ENCODE assay signal across 24 cellular contexts in the genomic region with DNA sequence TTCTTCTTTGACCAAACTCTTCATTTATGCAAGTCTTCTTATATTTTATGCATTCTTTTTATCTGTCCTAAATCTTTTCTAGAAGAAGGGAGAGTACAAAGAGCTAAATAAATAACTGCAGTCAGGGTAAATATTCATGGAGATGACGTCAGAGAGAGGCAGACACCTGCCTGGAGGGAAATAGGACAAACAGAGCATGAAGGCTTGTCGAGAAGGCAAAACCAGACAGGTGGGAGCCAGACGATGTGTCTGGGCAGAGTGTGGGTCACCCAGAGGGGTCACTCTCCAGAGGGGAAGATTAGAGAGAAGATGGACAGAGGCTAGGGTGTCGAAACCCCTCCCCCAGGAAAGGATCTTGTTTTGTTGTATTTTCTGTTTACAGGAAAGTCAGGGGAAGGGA.
DNase-seq lines count a peak whose midpoint lies in the region; ATAC-seq, FAIRE-seq and TF ChIP-seq lines count a peak whose summit lies in the region.
"Had no signal": no experiment of that assay in that cellular context is flagged by ENCODE, and none has a peak within 500 bp of the region (broad histone marks: within the 10 kb centered on the region; RNA-seq: fewer than 3 reads in every experiment).

No MANE protein-coding gene starts in this region.

- peak; percentile 8 for DNase-seq in D721Med (ENCODE audit: insufficient read length, low spot score)
- DNase-seq in NCI-H69 (lab: John Stamatoyannopoulos, UW) = peak; percentile 53
- DNase-seq in islet precursor cell = peak; percentile 77
- no peak for DNase-seq in GM19240 (ENCODE audit: insufficient read length, low spot score)
- no peak for DNase-seq in MM.1S
- no peak for DNase-seq in stimulated activated CD4-positive, alpha-beta T cell treated with anti-CD3 and anti-CD28 coated beads, Interleukin-4, amount 100 ng/mL, for 24 hours
- DNase-seq: activated CD4-positive, alpha-beta T cell treated with anti-CD3 and anti-CD28 coated beads, Interleukin-2, amount 50 U/mL, for 48 hours; activated CD4-positive, CD25-positive, alpha-beta regulatory T cell; activated CD8-positive, alpha-beta memory T cell treated with anti-CD3 and anti-CD28 coated beads, Interleukin-2, amount 50 U/mL, for 4 hours; activated naive CD8-positive, alpha-beta T cell treated with anti-CD3 and anti-CD28 coated beads for 36 hours; CD4-positive, alpha-beta T cell; central memory CD4-positive, alpha-beta T cell; DND-41; HCEC 1CT; NCI-H1105 treated with DMSO at 0.1 percent for 48 hours; NCI-H2107; nephron progenitor cell; T-helper 9 cell; upper lobe of left lung had no signal

- H4K20me1 ChIP-seq in MM.1S (ENCODE audit: insufficient read depth, low read length) = no peaks in the 10 kb centered on the region

- H2AFZ ChIP-seq in MM.1S (ENCODE audit: low read length) = no peak overlapping the region
- H2AFZ ChIP-seq: parathyroid adenoma had no signal

- FAIRE-seq in D721Med (lab: Jason Lieb, UNC) = no peak
- FAIRE-seq: endometrium had no signal

- POLR2A ChIA-PET in HEK293 (lab: Yijun Ruan, JAX) = no interaction called here

- no peaks in the 10 kb centered on the region for H3K79me2 ChIP-seq in MM.1S (ENCODE audit: low read length)
- H3K79me2 ChIP-seq: parathyroid adenoma had no signal

- no peak overlapping the region for H3K9ac ChIP-seq in MM.1S (ENCODE audit: low read length)
- H3K9ac ChIP-seq: parathyroid adenoma had no signal

- H3K4me3 ChIP-seq in HEK293 (ENCODE audit: low read depth, low read length) (no peak overlapping the region), MM.1S (ENCODE audit: low read length) (no peak overlapping the region)
- H3K4me3 ChIP-seq: ascending aorta, upper lobe of left lung had no signal

- no peak overlapping the region for H3K27ac ChIP-seq in HEK293 (ENCODE audit: extremely low read depth, low read depth, low read length)
- H3K27ac ChIP-seq in MM.1S (ENCODE audit: low read length) = no peak overlapping the region
- H3K27ac ChIP-seq: ascending aorta, parathyroid adenoma, upper lobe of left lung had no signal

- H3K4me1 ChIP-seq in HEK293 (ENCODE audit: control insufficient read depth, insufficient read depth, low read length) (no peaks in the 10 kb centered on the region), MM.1S (ENCODE audit: low read length) (no peaks in the 10 kb centered on the region)
- H3K4me1 ChIP-seq: ascending aorta, parathyroid adenoma, upper lobe of left lung had no signal

- CTCF ChIA-PET in HEK293 (lab: Yijun Ruan, JAX) = interaction anchor here (0.9 to 1.6 kb wide), 4 partner anchors 29 to 75 kb away, joined by 3 to 6 read pairs (median 4); no protein-coding TSS in a partner anchor

- peaks cover 52% of the 10 kb centered on the region for H3K27me3 ChIP-seq in MM.1S (replicated peaks; ENCODE audit: insufficient read depth, low read length)
- H3K27me3 ChIP-seq: ascending aorta, upper lobe of left lung had no signal

- no peaks in the 10 kb centered on the region for H3F3A ChIP-seq in MM.1S (ENCODE audit: insufficient read depth, low read length)

- H3K9me3 ChIP-seq in HEK293 (ENCODE audit: control insufficient read depth, insufficient read depth, low read depth, low read length) (no peaks in the 10 kb centered on the region), MM.1S (replicated peaks; ENCODE audit: insufficient read depth, low read length) (no peaks in the 10 kb centered on the region)
- H3K9me3 ChIP-seq: ascending aorta, upper lobe of left lung had no signal

- H3K9me2 ChIP-seq in MM.1S (replicated peaks; ENCODE audit: insufficient read depth, low read length) = no peaks in the 10 kb centered on the region

- no peak for TF ChIP-seq CTCF in D721Med (IDR thresholded peaks at IDR 0.05; ENCODE audit: insufficient read depth, missing control alignments)
- TF ChIP-seq CTCF in HEK293 (tag by site-specific recombination; IDR thresholded peaks at IDR 0.05) = no peak
- no peak for TF ChIP-seq CTCF in MM.1S (IDR thresholded peaks at IDR 0.05; ENCODE audit: low read length)

- ATAC-seq in GM18517 (IDR thresholded peaks at IDR 0.05; ENCODE audit: unreplicated experiment) = no peak

- no peak overlapping the region for H3K4me2 ChIP-seq in MM.1S (ENCODE audit: low read depth, low read length)

- no peaks in the 10 kb centered on the region for H3K36me3 ChIP-seq in HEK293 (ENCODE audit: control insufficient read depth in 2 of 2, insufficient read depth in 1 of 2, low read length in 2 of 2)
- no peaks in the 10 kb centered on the region for H3K36me3 ChIP-seq in MM.1S (replicated peaks; ENCODE audit: insufficient read depth, low read length)
- H3K36me3 ChIP-seq: ascending aorta, upper lobe of left lung had no signal

TF ChIP-seq in HEK293, 187 proteins besides CTCF, POLR2A, EP300 and RAD21:
- TF ChIP-seq ZNF571 (tag by site-specific recombination; IDR thresholded peaks at IDR 0.05) (no peak), ZNF629 (tag by site-specific recombination; IDR thresholded peaks at IDR 0.05) (no peak)
- TF ChIP-seq, protein P1, sequence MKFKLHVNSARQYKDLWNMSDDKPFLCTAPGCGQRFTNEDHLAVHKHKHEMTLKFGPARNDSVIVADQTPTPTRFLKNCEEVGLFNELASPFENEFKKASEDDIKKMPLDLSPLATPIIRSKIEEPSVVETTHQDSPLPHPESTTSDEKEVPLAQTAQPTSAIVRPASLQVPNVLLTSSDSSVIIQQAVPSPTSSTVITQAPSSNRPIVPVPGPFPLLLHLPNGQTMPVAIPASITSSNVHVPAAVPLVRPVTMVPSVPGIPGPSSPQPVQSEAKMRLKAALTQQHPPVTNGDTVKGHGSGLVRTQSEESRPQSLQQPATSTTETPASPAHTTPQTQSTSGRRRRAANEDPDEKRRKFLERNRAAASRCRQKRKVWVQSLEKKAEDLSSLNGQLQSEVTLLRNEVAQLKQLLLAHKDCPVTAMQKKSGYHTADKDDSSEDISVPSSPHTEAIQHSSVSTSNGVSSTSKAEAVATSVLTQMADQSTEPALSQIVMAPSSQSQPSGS (tag by site-specific recombination; IDR thresholded peaks at IDR 0.05; ENCODE audit: low read depth) = peak; percentile 10; the same call in 1 of the 2 replicates

Comparison
In these comparisons a context has a peak if more than half of its experiments do, and no peak if none do; other contexts are left out.
1. DNase-seq: peak in D721Med (single experiment), NCI-H69 (single experiment) and islet precursor cell (single experiment); none in GM19240 (single experiment), MM.1S (single experiment) and stimulated activated CD4-positive, alpha-beta T cell treated with anti-CD3 and anti-CD28 coated beads, Interleukin-4, amount 100 ng/mL, for 24 hours (single experiment).